ENCODE assay signal across 1 cellular context in genomic region chr2:219439518-219439917, GRCh38.
TF ChIP-seq lines count a peak whose summit lies in the region.

No MANE protein-coding gene starts in this region.

TF ChIP-seq in IMR-90, 13 proteins besides CTCF, POLR2A, EP300 and RAD21 (continued from another document):
- TF ChIP-seq USF2 (IDR thresholded peaks at IDR 0.05; ENCODE audit: low read depth, low read length) (no peak), RCOR1 (IDR thresholded peaks at IDR 0.05; ENCODE audit: insufficient replicate concordance, low read length) (no peak), CEBPB (IDR thresholded peaks at IDR 0.05; ENCODE audit: low read depth, low read length) (no peak), BHLHE40 (IDR thresholded peaks at IDR 0.05; ENCODE audit: low read depth, low read length) (no peak)
